In genomic region chr1:240946926-240947325, GRCh38 we compare ENCODE assay signal across 9 cellular contexts.
DNase-seq lines count a peak whose midpoint lies in the region; ATAC-seq and TF ChIP-seq lines count a peak whose summit lies in the region.
"Had no signal": no experiment of that assay in that cellular context is flagged by ENCODE, and none has a peak within 500 bp of the region (broad histone marks: within the 10 kb centered on the region; RNA-seq: fewer than 3 reads in every experiment).

No MANE protein-coding gene starts in this region.

- DNase-seq in DND-41 (peak; percentile 25), Kasumi-1 (lab: John Stamatoyannopoulos, UW) (peak; percentile 5 to 41), astrocyte of the cerebellum (ENCODE audit: low read depth) (peak; percentile 28), myocyte (ENCODE audit: low read depth) (peak; percentile 69), aorta (no peak)

- H2AFZ ChIP-seq in DND-41 (ENCODE audit: low read depth, low read length), result no peak overlapping the region

- H4K20me1 ChIP-seq in DND-41 (ENCODE audit: insufficient read depth, low read length), result no peaks in the 10 kb centered on the region

- in situ Hi-C loops in astrocyte of the cerebellum (cut with HindIII; ENCODE audit: low sequenced_read_pairs), result loop anchor here (25.0 kb wide), 1 partner anchor 210 kb away; no protein-coding TSS in a partner anchor

- H3K4me3 ChIP-seq in DND-41 (ENCODE audit: low read depth in 1 of 2, low read length in 2 of 2) (no peak overlapping the region), astrocyte of the cerebellum (ENCODE audit: low read depth, low read length) (no peak overlapping the region), aorta (ENCODE audit: low read length in 2 of 2) (no peak overlapping the region)
- H3K4me3 ChIP-seq: lung had no signal

- ATAC-seq in DND-41 (ENCODE audit: insufficient read depth, low read depth) (peak; percentile 56; the same call in 2 of the 3 replicates), GM19463 (IDR thresholded peaks at IDR 0.05; ENCODE audit: unreplicated experiment) (peak; percentile 57), aorta (ENCODE audit: low FRiP score) (no peak), GM19023 (IDR thresholded peaks at IDR 0.05; ENCODE audit: unreplicated experiment) (no peak), HG02588 (IDR thresholded peaks at IDR 0.05; ENCODE audit: unreplicated experiment) (no peak)

- H3K4me1 ChIP-seq in DND-41 (ENCODE audit: insufficient read depth, low read length), result no peaks in the 10 kb centered on the region
- H3K4me1 ChIP-seq in aorta (ENCODE audit: control insufficient read depth in 1 of 2, insufficient read depth in 2 of 2, low read length in 2 of 2), result no peaks in the 10 kb centered on the region

- WGBS in aorta, 2 donors, result 71 to 76% methylated on average over 2 of the region's 2 CpGs

- H3K4me2 ChIP-seq in DND-41 (ENCODE audit: insufficient read depth, low read length), result no peak overlapping the region

- H3K27me3 ChIP-seq in DND-41 (ENCODE audit: insufficient read depth, low read length, poor library complexity), result no peaks in the 10 kb centered on the region
- no peaks in the 10 kb centered on the region for H3K27me3 ChIP-seq in aorta (ENCODE audit: control insufficient read depth in 1 of 2, insufficient read depth in 2 of 2, low read length in 1 of 2)

- H3K36me3 ChIP-seq in DND-41 (ENCODE audit: insufficient read depth, low read length) (no peaks in the 10 kb centered on the region), aorta (ENCODE audit: control insufficient read depth in 1 of 2, insufficient read depth in 2 of 2, low read length in 1 of 2) (no peaks in the 10 kb centered on the region)

- H3K9me3 ChIP-seq in DND-41 (ENCODE audit: insufficient read depth, low read length, severe bottlenecking), result no peaks in the 10 kb centered on the region
- H3K9me3 ChIP-seq in aorta (ENCODE audit: control insufficient read depth, low read length), result no peaks in the 10 kb centered on the region

- H3K9ac ChIP-seq in DND-41 (ENCODE audit: low read depth, low read length), result no peak overlapping the region

- no peaks in the 10 kb centered on the region for H3K79me2 ChIP-seq in DND-41 (ENCODE audit: insufficient read depth, low read length)

- TF ChIP-seq CTCF in DND-41 (IDR thresholded peaks at IDR 0.05; ENCODE audit: borderline replicate concordance, extremely low read depth, low read length, poor library complexity, severe bottlenecking) (peak; percentile 58), astrocyte of the cerebellum (IDR thresholded peaks at IDR 0.05; ENCODE audit: low read depth, low read length, missing control alignments) (peak; percentile 71)

- no peak overlapping the region for H3K27ac ChIP-seq in DND-41 (ENCODE audit: low read length)
- no peak overlapping the region for H3K27ac ChIP-seq in aorta (ENCODE audit: low read depth in 1 of 2, low read length in 2 of 2)

- intact Hi-C loops in aorta (cut with DNase I), result no loop called here

Comparison
In these comparisons a context has a peak if more than half of its experiments do, and no peak if none do; other contexts are left out.
1. ATAC-seq: peak in DND-41 (single experiment) and GM19463 (single experiment); none in aorta (single experiment), GM19023 (single experiment) and HG02588 (single experiment).
2. DNase-seq: peak in DND-41 (single experiment), Kasumi-1 (2 of 2), astrocyte of the cerebellum (single experiment) and myocyte (single experiment); none in aorta (0 of 2).